ENCODE assay signal across 9 cellular contexts in genomic region chr11:46686886-46687810, GRCh38. TPM values are rescaled to one million over a fixed set of nuclear protein-coding genes. Genes with fewer than 3 reads are reported as not detected.
A peak's percentile ranks its signal among the peaks of the same experiment; 100 is the strongest.
DNase-seq lines count a peak whose midpoint lies in the region; ATAC-seq, FAIRE-seq and TF ChIP-seq lines count a peak whose summit lies in the region.
"Had no signal": no experiment of that assay in that cellular context is flagged by ENCODE, and none has a peak within 500 bp of the region (broad histone marks: within the 10 kb centered on the region; RNA-seq: fewer than 3 reads in every experiment).

No MANE protein-coding gene starts in this region.

- DNase-seq in activated CD4-positive, alpha-beta memory T cell treated with anti-CD3 and anti-CD28 coated beads, Interleukin-2, amount 10 ng/mL, durations not matched to agents 7 days and 5 days: no peak
- DNase-seq in activated CD4-positive, alpha-beta memory T cell treated with anti-CD3 and anti-CD28 coated beads for 36 hours: no peak
- DNase-seq in adipocyte (ENCODE audit: low read depth): no peak
- DNase-seq in left ventricle myocardium inferior: no peak
- no peak for DNase-seq in GM19238 (ENCODE audit: insufficient read length, low spot score)
- no peak for DNase-seq in RCC 7860 (ENCODE audit: low spot score)

- POLR2A ChIA-PET in activated CD4-positive, alpha-beta memory T cell treated with anti-CD3 and anti-CD28 coated beads, Interleukin-2, amount 10 ng/mL, durations not matched to agents 7 days and 5 days (lab: Charles Lee): interaction anchor here (0.7 to 3.3 kb wide), 3 partner anchors 8 to 13 kb away, joined by 3 to 14 read pairs (median 7); partner anchors contain the start of genes ARHGAP1 and ZNF408
- POLR2A ChIA-PET in activated CD4-positive, alpha-beta memory T cell treated with anti-CD3 and anti-CD28 coated beads for 36 hours (lab: Charles Lee): no interaction called here

- no peaks in the 10 kb centered on the region for H3K27me3 ChIP-seq in adipocyte (replicated peaks; ENCODE audit: control insufficient read depth, insufficient read depth, low read length)
- no peaks in the 10 kb centered on the region for H3K27me3 ChIP-seq in left ventricle myocardium inferior (ENCODE audit: low read depth)

- intact Hi-C loops in activated CD4-positive, alpha-beta memory T cell treated with anti-CD3 and anti-CD28 coated beads for 36 hours (cut with micrococcal nuclease): no loop called here
- intact Hi-C loops in left ventricle myocardium inferior (cut with micrococcal nuclease): no loop called here

- no peaks in the 10 kb centered on the region for H3K27me3 Mint-ChIP-seq in activated CD4-positive, alpha-beta memory T cell treated with anti-CD3 and anti-CD28 coated beads, Interleukin-2, amount 10 ng/mL, durations not matched to agents 7 days and 5 days
- H3K27me3 Mint-ChIP-seq in activated CD4-positive, alpha-beta memory T cell treated with anti-CD3 and anti-CD28 coated beads for 36 hours: no peaks in the 10 kb centered on the region

- no peak for ATAC-seq in GM19452 (IDR thresholded peaks at IDR 0.05; ENCODE audit: unreplicated experiment)

- FAIRE-seq in RCC 7860 (lab: Jason Lieb, UNC): no peak

- H3K4me3 Mint-ChIP-seq in activated CD4-positive, alpha-beta memory T cell treated with anti-CD3 and anti-CD28 coated beads, Interleukin-2, amount 10 ng/mL, durations not matched to agents 7 days and 5 days: no peak overlapping the region
- no peak overlapping the region for H3K4me3 Mint-ChIP-seq in activated CD4-positive, alpha-beta memory T cell treated with anti-CD3 and anti-CD28 coated beads for 36 hours
- H3K4me3 Mint-ChIP-seq: neural crest cell had no signal

- peak overlapping the region; percentile 46 for H3K9ac ChIP-seq in adipocyte (ENCODE audit: low read length)

- H3K27ac Mint-ChIP-seq in activated CD4-positive, alpha-beta memory T cell treated with anti-CD3 and anti-CD28 coated beads, Interleukin-2, amount 10 ng/mL, durations not matched to agents 7 days and 5 days: peak overlapping the region; percentile 26
- H3K27ac Mint-ChIP-seq in activated CD4-positive, alpha-beta memory T cell treated with anti-CD3 and anti-CD28 coated beads for 36 hours: no peak overlapping the region

- peaks cover 40% of the 10 kb centered on the region for H3K36me3 ChIP-seq in adipocyte (ENCODE audit: control insufficient read depth, insufficient read depth, low read length, severe bottlenecking)
- peaks cover 77% of the 10 kb centered on the region for H3K36me3 ChIP-seq in left ventricle myocardium inferior

- H3K9me3 ChIP-seq in adipocyte (ENCODE audit: control insufficient read depth, low read length) (no peaks in the 10 kb centered on the region), left ventricle myocardium inferior (replicated peaks) (no peaks in the 10 kb centered on the region)

- peaks cover 6% of the 10 kb centered on the region for H3K4me1 Mint-ChIP-seq in activated CD4-positive, alpha-beta memory T cell treated with anti-CD3 and anti-CD28 coated beads, Interleukin-2, amount 10 ng/mL, durations not matched to agents 7 days and 5 days
- H3K4me1 Mint-ChIP-seq in activated CD4-positive, alpha-beta memory T cell treated with anti-CD3 and anti-CD28 coated beads for 36 hours (ENCODE audit: low read depth): no peaks in the 10 kb centered on the region
- H3K4me1 Mint-ChIP-seq: neural crest cell had no signal

- H3K36me3 Mint-ChIP-seq in activated CD4-positive, alpha-beta memory T cell treated with anti-CD3 and anti-CD28 coated beads, Interleukin-2, amount 10 ng/mL, durations not matched to agents 7 days and 5 days (ENCODE audit: low read depth): peaks cover 44% of the 10 kb centered on the region
- H3K36me3 Mint-ChIP-seq in activated CD4-positive, alpha-beta memory T cell treated with anti-CD3 and anti-CD28 coated beads for 36 hours: peaks cover 24% of the 10 kb centered on the region

- TF ChIP-seq CTCF in left ventricle myocardium inferior (IDR thresholded peaks at IDR 0.05; ENCODE audit: borderline replicate concordance): no peak

- no peaks in the 10 kb centered on the region for H3K9me3 Mint-ChIP-seq in activated CD4-positive, alpha-beta memory T cell treated with anti-CD3 and anti-CD28 coated beads, Interleukin-2, amount 10 ng/mL, durations not matched to agents 7 days and 5 days
- H3K9me3 Mint-ChIP-seq in activated CD4-positive, alpha-beta memory T cell treated with anti-CD3 and anti-CD28 coated beads for 36 hours: no peaks in the 10 kb centered on the region
- H3K9me3 Mint-ChIP-seq: neural crest cell had no signal

- H3K4me1 ChIP-seq in adipocyte (ENCODE audit: control insufficient read depth, insufficient read depth, low read length) (peaks cover 27% of the 10 kb centered on the region), left ventricle myocardium inferior (peaks cover 53% of the 10 kb centered on the region)

- H3K27ac ChIP-seq in left ventricle myocardium inferior (replicated peaks): peak overlapping the region; percentile 91
- peak overlapping the region; percentile 45 for H3K27ac ChIP-seq in temporal lobe (ENCODE audit: low read depth, low read length)

- CTCF ChIA-PET in activated CD4-positive, alpha-beta memory T cell treated with anti-CD3 and anti-CD28 coated beads, Interleukin-2, amount 10 ng/mL, durations not matched to agents 7 days and 5 days (lab: Charles Lee): no interaction called here
- CTCF ChIA-PET in activated CD4-positive, alpha-beta memory T cell treated with anti-CD3 and anti-CD28 coated beads for 36 hours (lab: Charles Lee): no interaction called here

- H3K4me3 ChIP-seq in adipocyte (ENCODE audit: low read length) (no peak overlapping the region), left ventricle myocardium inferior (no peak overlapping the region)

RNA-seq across cellular contexts. Expression of gene ARHGAP1, which starts 13.3 kb away (rescaled TPM):
- 10 to 100 TPM; 77.8 to 79.7 TPM for total RNA-seq in activated CD4-positive, alpha-beta memory T cell treated with anti-CD3 and anti-CD28 coated beads, Interleukin-2, amount 10 ng/mL, durations not matched to agents 7 days and 5 days
- 10 to 100 TPM; 45.8 to 46.2 TPM for total RNA-seq in activated CD4-positive, alpha-beta memory T cell treated with anti-CD3 and anti-CD28 coated beads for 36 hours
- total RNA-seq in left ventricle myocardium inferior: 101 TPM
- 17.9 TPM for total RNA-seq in temporal lobe

RNA-seq across cellular contexts. Expression of gene ZNF408, which starts 13.7 kb away (rescaled TPM):
- 10 to 100 TPM; 17.1 to 17.5 TPM for total RNA-seq in activated CD4-positive, alpha-beta memory T cell treated with anti-CD3 and anti-CD28 coated beads, Interleukin-2, amount 10 ng/mL, durations not matched to agents 7 days and 5 days
- 10 to 100 TPM in 1 of 2 experiments, 1 to 10 TPM in 1; 9.4 to 10.7 TPM for total RNA-seq in activated CD4-positive, alpha-beta memory T cell treated with anti-CD3 and anti-CD28 coated beads for 36 hours
- total RNA-seq in left ventricle myocardium inferior (7.3 TPM), temporal lobe (4.2 TPM)

RNA-seq across cellular contexts. Expression of gene F2, which starts 31.9 kb away (rescaled TPM):
- not detected for total RNA-seq in activated CD4-positive, alpha-beta memory T cell treated with anti-CD3 and anti-CD28 coated beads, Interleukin-2, amount 10 ng/mL, durations not matched to agents 7 days and 5 days
- total RNA-seq in activated CD4-positive, alpha-beta memory T cell treated with anti-CD3 and anti-CD28 coated beads for 36 hours: under 1 TPM in 1 of 2 experiments, not detected in 1; 0.29 TPM
- not detected for total RNA-seq in left ventricle myocardium inferior
- not detected for total RNA-seq in temporal lobe
- total RNA-seq: neural crest cell had no signal
